In the genomic region with DNA sequence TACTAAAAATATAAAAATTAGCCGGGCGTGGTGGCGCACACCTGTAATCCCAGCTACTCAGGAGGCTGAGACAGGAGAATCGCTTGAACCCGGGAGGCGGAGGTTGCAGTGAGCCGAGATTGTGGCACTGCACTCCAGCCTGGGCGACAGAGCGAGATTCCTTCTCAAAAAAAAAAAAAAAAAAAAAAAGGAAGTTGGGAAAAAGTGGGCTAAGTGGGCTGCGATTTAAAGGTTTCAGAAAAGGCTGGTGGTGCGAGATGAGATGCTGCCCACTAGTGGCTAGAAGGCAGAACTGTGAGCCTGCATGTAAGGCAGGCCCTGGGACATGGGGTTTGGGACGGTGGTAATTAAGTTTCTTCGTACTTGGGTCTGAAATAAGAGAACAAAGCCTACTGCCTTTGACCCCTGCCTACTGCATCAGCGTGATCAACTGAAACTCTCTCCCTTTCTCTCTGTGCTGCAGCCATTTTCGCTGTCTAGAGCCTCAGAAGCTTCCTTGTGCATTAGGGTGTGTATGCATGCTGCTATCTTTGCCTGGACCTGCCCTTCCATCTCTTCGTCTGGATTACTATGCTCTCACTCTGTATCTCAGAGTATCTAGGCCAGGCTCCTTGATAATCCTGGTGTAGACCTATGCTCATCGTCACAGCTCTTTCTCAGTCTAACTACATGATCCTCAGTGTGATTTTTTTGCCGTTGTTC, we compare ENCODE assay signal across 8 cellular contexts. TPM values are rescaled to one million over a fixed set of nuclear protein-coding genes. Genes with fewer than 3 reads are reported as not detected.
DNase-seq lines count a peak whose midpoint lies in the region; ATAC-seq and TF ChIP-seq lines count a peak whose summit lies in the region.

No MANE protein-coding gene starts in this region.

- CTCF ChIA-PET in RWPE1 (lab: Yijun Ruan, JAX): interaction anchor here (0.5 to 15.9 kb wide), 18 partner anchors 11 to 479 kb away, joined by 3 to 291 read pairs (median 4); a partner anchor contains a TSS

- H3K27ac ChIP-seq in RWPE1: no peak overlapping the region
- no peak overlapping the region for H3K27ac ChIP-seq in foreskin keratinocyte
- H3K27ac ChIP-seq in osteoblast (ENCODE audit: low read depth, low read length): no peak overlapping the region

- H3K9me3 ChIP-seq in osteoblast (ENCODE audit: low read depth, low read length): no peaks in the 10 kb centered on the region

- no peaks in the 10 kb centered on the region for H3K4me1 ChIP-seq in foreskin keratinocyte
- no peaks in the 10 kb centered on the region for H3K4me1 ChIP-seq in osteoblast (ENCODE audit: insufficient read depth, low read length)

- no peaks in the 10 kb centered on the region for H3K79me2 ChIP-seq in osteoblast (ENCODE audit: insufficient read depth, low read length)

- POLR2A ChIA-PET in RWPE1 (lab: Yijun Ruan, JAX; ENCODE audit: low non-redundant PET): no interaction called here

- peak; percentile 36 for ATAC-seq in foreskin keratinocyte
- no peak for ATAC-seq in HG03469 (IDR thresholded peaks at IDR 0.05; ENCODE audit: unreplicated experiment)
- ATAC-seq in GM18858 (IDR thresholded peaks at IDR 0.05; ENCODE audit: unreplicated experiment): no peak

- DNase-seq in DMS53 (lab: John Stamatoyannopoulos, UW) (peak; percentile 86), RWPE1 (ENCODE audit: low spot score) (peak; percentile 82), foreskin keratinocyte (peak; percentile 38 to 66), osteoblast (ENCODE audit: insufficient read length, low spot score, missing footprints) (peak; percentile 98)
- DNase-seq in Jurkat, Clone E6-1 (ENCODE audit: low read depth, low spot score): peak; percentile 59
- DNase-seq in activated effector memory CD4-positive, alpha-beta T cell treated with Interleukin-2 at 50 U/mL for 16 hours: peak; percentile 41

- TF ChIP-seq CTCF in RWPE1 (conservative IDR thresholded peaks at IDR 0.05; ENCODE audit: low read depth): peak; percentile 92
- peak; percentile 89 for TF ChIP-seq CTCF in foreskin keratinocyte (conservative IDR thresholded peaks at IDR 0.05)
- TF ChIP-seq CTCF in osteoblast (IDR thresholded peaks at IDR 0.05; ENCODE audit: extremely low read depth, low read depth, low read length): peak; percentile 92

- H4K20me1 ChIP-seq in osteoblast (ENCODE audit: insufficient read depth, low read length): no peaks in the 10 kb centered on the region

- no peak overlapping the region for H2AFZ ChIP-seq in osteoblast (ENCODE audit: low read length)

- no peak overlapping the region for H3K4me2 ChIP-seq in osteoblast (ENCODE audit: insufficient read depth, low read length)

- H3K4me3 ChIP-seq in Jurkat, Clone E6-1 (ENCODE audit: low read length): no peak overlapping the region
- H3K4me3 ChIP-seq in osteoblast (ENCODE audit: insufficient read depth, low read length): no peak overlapping the region

- no peaks in the 10 kb centered on the region for H3K36me3 ChIP-seq in osteoblast (ENCODE audit: insufficient read depth, low read length)

- H3K27me3 ChIP-seq in foreskin keratinocyte (peaks cover 24% of the 10 kb centered on the region), osteoblast (ENCODE audit: insufficient read depth, low read length) (peaks cover 46% of the 10 kb centered on the region)

RNA-seq across cellular contexts. Expression of a gene that starts 12.4 kb away (rescaled TPM):
- polyA plus RNA-seq in Jurkat, Clone E6-1 (2012; ENCODE audit: insufficient read depth, insufficient read length): not detected
- total RNA-seq in foreskin keratinocyte (0.28 and 0.54 TPM in 2 replicates), osteoblast (2.9 and 5.9 TPM in 2 replicates)
- polyA plus RNA-seq in foreskin keratinocyte: 0.35 and 0.60 TPM in 2 replicates

RNA-seq across cellular contexts. Expression of a gene that starts 33.2 kb away (rescaled TPM):
- 7.1 TPM for polyA plus RNA-seq in Jurkat, Clone E6-1 (2012; ENCODE audit: insufficient read depth, insufficient read length)
- total RNA-seq in foreskin keratinocyte (25.5 and 26.5 TPM in 2 replicates), osteoblast (14.5 and 14.7 TPM in 2 replicates)
- polyA plus RNA-seq in foreskin keratinocyte: 15.0 and 19.0 TPM in 2 replicates

Comparison
In these comparisons a context has a peak if more than half of its experiments do, and no peak if none do; other contexts are left out.
1. DNase-seq: peak in every context shown above with its lines; median percentile 98 in osteoblast; 86 in DMS53; 82 in RWPE1; 59 in Jurkat, Clone E6-1; 52 in foreskin keratinocyte; 41 in activated effector memory CD4-positive, alpha-beta T cell treated with Interleukin-2 at 50 U/mL for 16 hours.